In the genomic region with DNA sequence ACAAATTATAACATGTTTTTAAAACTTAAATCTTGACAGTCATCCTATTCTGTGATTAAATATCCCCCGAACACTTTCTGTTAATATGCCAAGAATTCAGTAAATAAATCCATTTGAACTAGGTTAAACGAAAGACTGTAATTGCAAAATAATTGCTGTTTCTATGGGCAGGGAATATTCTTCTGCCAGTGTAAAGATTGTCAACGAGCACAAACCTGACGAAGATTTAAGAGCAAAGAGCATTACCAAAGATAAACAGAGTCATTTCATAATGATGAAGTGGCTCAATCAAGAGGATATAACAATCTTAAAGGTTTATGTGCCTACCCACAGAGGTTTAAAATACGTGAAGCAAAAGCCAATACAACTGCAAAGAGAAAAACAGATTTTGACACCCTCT, we compare ENCODE assay signal across 30 cellular contexts.
"Had no signal": no experiment of that assay in that cellular context is flagged by ENCODE, and none has a peak within 500 bp of the region (broad histone marks: within the 10 kb centered on the region; RNA-seq: fewer than 3 reads in every experiment).

No MANE protein-coding gene starts in this region.

- ATAC-seq: activated CD8-positive, alpha-beta T cell treated with anti-CD3 and anti-CD28 coated beads, Interleukin-2, amount 10 ng/mL, durations not matched to agents 7 days and 5 days; activated naive CD8-positive, alpha-beta T cell treated with anti-CD3 and anti-CD28 coated beads, Interleukin-2, amount 50 U/mL, for 24 hours; activated T-cell treated with anti-CD3 and anti-CD28 coated beads, Interleukin-2, amount 50 U/mL, for 4 hours had no signal

- H3K27me3 Mint-ChIP-seq: activated CD4-positive, alpha-beta T cell treated with anti-CD3 and anti-CD28 coated beads, Interleukin-2, amount 10 ng/mL, durations not matched to agents 24 days and 14 days; activated naive CD4-positive, alpha-beta T cell treated with anti-CD3 and anti-CD28 coated beads, Interleukin-2, amount 10 ng/mL, durations not matched to agents 7 days and 5 days; activated naive CD8-positive, alpha-beta T cell; activated naive CD8-positive, alpha-beta T cell treated with anti-CD3 and anti-CD28 coated beads, Interleukin-2, amount 50 U/mL, for 24 hours had no signal

- H3K27me3 ChIP-seq: MG63, Peyer's patch, SJSA1 had no signal

- H3K4me3 ChIP-seq: MG63, Peyer's patch, SJSA1 had no signal

- H3K9me3 ChIP-seq: MG63, Peyer's patch, SJSA1, SK-N-SH had no signal

- H3K4me1 Mint-ChIP-seq: activated CD4-positive, alpha-beta T cell treated with anti-CD3 and anti-CD28 coated beads, Interleukin-2, amount 10 ng/mL, durations not matched to agents 24 days and 14 days; activated naive CD4-positive, alpha-beta T cell treated with anti-CD3 and anti-CD28 coated beads, Interleukin-2, amount 10 ng/mL, durations not matched to agents 7 days and 5 days; activated naive CD8-positive, alpha-beta T cell treated with anti-CD3 and anti-CD28 coated beads, Interleukin-2, amount 50 U/mL, for 24 hours; brain had no signal

- H3K4me3 Mint-ChIP-seq: activated CD4-positive, alpha-beta T cell treated with anti-CD3 and anti-CD28 coated beads, Interleukin-2, amount 10 ng/mL, durations not matched to agents 24 days and 14 days; activated CD8-positive, alpha-beta T cell treated with anti-CD3 and anti-CD28 coated beads, Interleukin-2, amount 10 ng/mL, durations not matched to agents 7 days and 5 days; activated naive CD4-positive, alpha-beta T cell treated with anti-CD3 and anti-CD28 coated beads, Interleukin-2, amount 10 ng/mL, durations not matched to agents 7 days and 5 days; activated naive CD8-positive, alpha-beta T cell; activated naive CD8-positive, alpha-beta T cell treated with anti-CD3 and anti-CD28 coated beads, Interleukin-2, amount 50 U/mL, for 24 hours; activated T-cell treated with anti-CD3 and anti-CD28 coated beads, Interleukin-2, amount 50 U/mL, for 4 hours; brain; T-helper 1 cell treated with Interleukin-12 subunit alpha and Interleukin-12 subunit beta and Interleukin-4 antibody, amounts not matched to agents 30 μg/mL and 1 μg/mL, for 36 hours; T-helper 2 cell treated with Interferon-gamma antibody and Interleukin-4, amounts not matched to agents 5 μg/mL and 100 μg/mL, for 36 hours had no signal

- DNase-seq: activated CD4-positive, alpha-beta T cell treated with anti-CD3 and anti-CD28 coated beads, Interleukin-2, amount 10 ng/mL, durations not matched to agents 24 days and 14 days; activated CD4-positive, alpha-beta T cell treated with anti-CD3 and anti-CD28 coated beads, Interleukin-2, amount 50 U/mL, for 48 hours; activated CD8-positive, alpha-beta T cell treated with anti-CD3 and anti-CD28 coated beads, Interleukin-2, amount 10 ng/mL, durations not matched to agents 7 days and 5 days; activated effector memory CD4-positive, alpha-beta T cell treated with Interleukin-2 at 50 U/mL for 16 hours; activated naive CD4-positive, alpha-beta T cell treated with anti-CD3 and anti-CD28 coated beads, Interleukin-2, amount 10 ng/mL, durations not matched to agents 7 days and 5 days; activated naive CD8-positive, alpha-beta T cell treated with anti-CD3 and anti-CD28 coated beads, Interleukin-2, amount 50 U/mL, for 24 hours; activated T-cell treated with anti-CD3 and anti-CD28 coated beads, Interleukin-2, amount 50 U/mL, for 4 hours; anterior cingulate cortex; caudate nucleus; Kasumi-1; KG1; MG63; NCI-H1048; NCI-H146; NCI-H187; NCI-H2029 treated with DMSO at 0.1 percent for 48 hours; NCI-H2107; NCI-H226; NCI-H446 treated with DMSO at 0.1 percent for 48 hours; NCI-H524 treated with DMSO at 0.1 percent for 48 hours; NCI-H774; Peyer's patch; RPMI8226; SHP77 treated with DMSO at 0.1 percent for 48 hours; SK-N-SH had no signal

- H3K4me1 ChIP-seq: Peyer's patch, SJSA1 had no signal

- H3K36me3 ChIP-seq: MG63, Peyer's patch, SJSA1 had no signal

- H3K27ac Mint-ChIP-seq: activated CD4-positive, alpha-beta T cell treated with anti-CD3 and anti-CD28 coated beads, Interleukin-2, amount 10 ng/mL, durations not matched to agents 24 days and 14 days; activated CD8-positive, alpha-beta T cell treated with anti-CD3 and anti-CD28 coated beads, Interleukin-2, amount 10 ng/mL, durations not matched to agents 7 days and 5 days; activated naive CD4-positive, alpha-beta T cell treated with anti-CD3 and anti-CD28 coated beads, Interleukin-2, amount 10 ng/mL, durations not matched to agents 7 days and 5 days; activated naive CD8-positive, alpha-beta T cell; activated naive CD8-positive, alpha-beta T cell treated with anti-CD3 and anti-CD28 coated beads, Interleukin-2, amount 50 U/mL, for 24 hours; brain; T-helper 1 cell treated with Interleukin-12 subunit alpha and Interleukin-12 subunit beta and Interleukin-4 antibody, amounts not matched to agents 30 μg/mL and 1 μg/mL, for 36 hours; T-helper 2 cell treated with Interferon-gamma antibody and Interleukin-4, amounts not matched to agents 5 μg/mL and 100 μg/mL, for 36 hours had no signal

- H3K36me3 Mint-ChIP-seq: activated naive CD4-positive, alpha-beta T cell treated with anti-CD3 and anti-CD28 coated beads, Interleukin-2, amount 10 ng/mL, durations not matched to agents 7 days and 5 days; activated naive CD8-positive, alpha-beta T cell; brain had no signal

- H3K27ac ChIP-seq: Peyer's patch, SJSA1 had no signal

- H3K9me3 Mint-ChIP-seq: activated CD4-positive, alpha-beta T cell treated with anti-CD3 and anti-CD28 coated beads, Interleukin-2, amount 10 ng/mL, durations not matched to agents 24 days and 14 days; T-helper 1 cell treated with Interleukin-12 subunit alpha and Interleukin-12 subunit beta and Interleukin-4 antibody, amounts not matched to agents 30 μg/mL and 1 μg/mL, for 36 hours had no signal
